11 cellular contexts compared by ENCODE assay signal in genomic region chr10:79072041-79072441, GRCh38. TPM values are rescaled to one million over a fixed set of nuclear protein-coding genes. Genes with fewer than 3 reads are reported as not detected.
DNase-seq lines count a peak whose midpoint lies in the region; FAIRE-seq and TF ChIP-seq lines count a peak whose summit lies in the region.
"Had no signal": no experiment of that assay in that cellular context is flagged by ENCODE, and none has a peak within 500 bp of the region (broad histone marks: within the 10 kb centered on the region; RNA-seq: fewer than 3 reads in every experiment).

No MANE protein-coding gene starts in this region.

- TF ChIP-seq CTCF in Peyer's patch (IDR thresholded peaks at IDR 0.05): no peak
- TF ChIP-seq CTCF in fibroblast of lung (conservative IDR thresholded peaks at IDR 0.05 in 1 of 2, IDR thresholded peaks at IDR 0.05 in 1 of 2; ENCODE audit: low read depth in 1 of 2, low read length in 2 of 2): no peak
- no peak for TF ChIP-seq CTCF in osteocyte (IDR thresholded peaks at IDR 0.05)

- FAIRE-seq in GM12892 (lab: Jason Lieb, UNC): no peak

- no peaks in the 10 kb centered on the region for H3K9me3 Mint-ChIP-seq in osteocyte (ENCODE audit: unreplicated experiment)
- H3K9me3 Mint-ChIP-seq: activated CD8-positive, alpha-beta T cell treated with anti-CD3 and anti-CD28 coated beads for 36 hours had no signal

- H4K20me1 ChIP-seq in BLaER1: peaks cover 78% of the 10 kb centered on the region
- H4K20me1 ChIP-seq in fibroblast of lung (ENCODE audit: control insufficient read depth, extremely low read depth, insufficient read depth, low read length): peaks cover 2% of the 10 kb centered on the region

- peaks cover 3% of the 10 kb centered on the region; the same call in 1 of the 2 replicates for H3K27me3 ChIP-seq in BLaER1
- no peaks in the 10 kb centered on the region for H3K27me3 ChIP-seq in Peyer's patch
- H3K27me3 ChIP-seq in fibroblast of lung (ENCODE audit: control insufficient read depth, insufficient read depth, low read length): no peaks in the 10 kb centered on the region
- H3K27me3 ChIP-seq: foreskin keratinocyte had no signal

- H2AFZ ChIP-seq in fibroblast of lung (ENCODE audit: low read length): no peak overlapping the region

- H3K79me2 ChIP-seq in fibroblast of lung (ENCODE audit: control insufficient read depth, insufficient read depth, low read length): peaks cover 80% of the 10 kb centered on the region

- no peaks in the 10 kb centered on the region for H3K36me3 ChIP-seq in BLaER1
- H3K36me3 ChIP-seq in Peyer's patch: no peaks in the 10 kb centered on the region
- H3K36me3 ChIP-seq in fibroblast of lung (ENCODE audit: control insufficient read depth, insufficient read depth, low read length): peaks cover 1% of the 10 kb centered on the region

- H3K4me1 ChIP-seq in BLaER1 (peaks cover 67% of the 10 kb centered on the region), Peyer's patch (peaks cover 16 to 65% (median 28%) of the 10 kb centered on the region in 4 donors), fibroblast of lung (ENCODE audit: control insufficient read depth, extremely low read depth, insufficient read depth, low read length) (peaks cover 43% of the 10 kb centered on the region)

- H3K9ac ChIP-seq in BLaER1 (peak overlapping the region; percentile 97), fibroblast of lung (ENCODE audit: insufficient read depth, low read length) (no peak overlapping the region)

- H3K4me2 ChIP-seq in BLaER1 (peak overlapping the region; percentile 99), fibroblast of lung (ENCODE audit: extremely low read depth, insufficient read depth, low read length) (peak overlapping the region; percentile 79)

- H3K4me1 Mint-ChIP-seq in osteocyte (ENCODE audit: unreplicated experiment): peaks cover 66% of the 10 kb centered on the region

- H3K36me3 Mint-ChIP-seq in osteocyte (ENCODE audit: unreplicated experiment): no peaks in the 10 kb centered on the region

- no peak for TF ChIP-seq POLR2A in Peyer's patch (IDR thresholded peaks at IDR 0.05)
- TF ChIP-seq POLR2A in GM12892 (IDR thresholded peaks at IDR 0.05; ENCODE audit: low read depth, low read length): no peak

- peak overlapping the region; percentile 91 for H3K4me3 Mint-ChIP-seq in osteocyte (ENCODE audit: unreplicated experiment)

- H3K9me3 ChIP-seq in BLaER1 (no peaks in the 10 kb centered on the region), Peyer's patch (no peaks in the 10 kb centered on the region), fibroblast of lung (ENCODE audit: control insufficient read depth, insufficient read depth, low read depth, low read length) (no peaks in the 10 kb centered on the region)

- no peak for DNase-seq in Peyer's patch
- peak in 1 of 2 donors; percentile 50 for DNase-seq in fibroblast of lung (ENCODE audit: low read depth in 2 of 2)
- DNase-seq in osteocyte (ENCODE audit: extremely low spot score, unreplicated experiment): no peak
- DNase-seq in stimulated activated naive CD4-positive, alpha-beta T cell (lab: John Stamatoyannopoulos, UW): no peak
- no peak for DNase-seq in SW 1271 (lab: John Stamatoyannopoulos, UW)
- DNase-seq in HCEC 1CT: no peak
- no peak for DNase-seq in GM12892 (ENCODE audit: insufficient read length)
- DNase-seq: activated CD8-positive, alpha-beta T cell treated with anti-CD3 and anti-CD28 coated beads for 36 hours; DND-41; foreskin keratinocyte had no signal

- H3K27me3 Mint-ChIP-seq in osteocyte (ENCODE audit: unreplicated experiment): no peaks in the 10 kb centered on the region
- H3K27me3 Mint-ChIP-seq: activated CD8-positive, alpha-beta T cell treated with anti-CD3 and anti-CD28 coated beads for 36 hours had no signal

- H3K27ac Mint-ChIP-seq in osteocyte (ENCODE audit: unreplicated experiment): peak overlapping the region; percentile 91
- H3K27ac Mint-ChIP-seq: activated CD8-positive, alpha-beta T cell treated with anti-CD3 and anti-CD28 coated beads for 36 hours had no signal

- peak overlapping the region; percentile 40; the same call in 1 of the 2 replicates for H3K27ac ChIP-seq in BLaER1
- peak overlapping the region in 3 of 4 donors; percentile 94 to 100 (median 97) for H3K27ac ChIP-seq in Peyer's patch
- no peak overlapping the region for H3K27ac ChIP-seq in fibroblast of lung (ENCODE audit: insufficient read depth, low read length)
- H3K27ac ChIP-seq: foreskin keratinocyte had no signal

- peak overlapping the region; percentile 41; the same call in 1 of the 2 replicates for H3K4me3 ChIP-seq in BLaER1
- peak overlapping the region in 2 of 4 donors; percentile 88 to 98 for H3K4me3 ChIP-seq in Peyer's patch
- H3K4me3 ChIP-seq in fibroblast of lung (replicated peaks in 1 of 4; ENCODE audit: control extremely low read depth in 1 of 4, insufficient read depth in 1 of 4, low read depth in 3 of 4, low read length in 4 of 4): peak overlapping the region in 2 of 4 experiments; percentile 70 to 74

RNA-seq across cellular contexts. Expression of gene ZMIZ1, which starts 3.3 kb away (rescaled TPM):
- 10 to 100 TPM; 40.4 to 86.7 (median 73.2) TPM for total RNA-seq in Peyer's patch
- 20.0 and 30.6 TPM in 2 replicates for total RNA-seq in fibroblast of lung
- 6.3 and 18.1 TPM in 2 replicates for polyA plus RNA-seq in fibroblast of lung
- 23.2 and 46.8 TPM in 2 replicates for polyA plus RNA-seq in fibroblast of lung (2012)
- polyA minus RNA-seq in fibroblast of lung (ENCODE audit: low replicate concordance): 130 and 178 TPM in 2 replicates
- total RNA-seq in osteocyte: 90.5 and 96.0 TPM in 2 replicates
- polyA plus RNA-seq in GM12892 (2012; ENCODE audit: missing spikeins): 30.7 TPM
